In genomic region chr6:107720762-107721161, GRCh38 we compare ENCODE assay signal across 21 cellular contexts.
A peak's percentile ranks its signal among the peaks of the same experiment; 100 is the strongest.
DNase-seq lines count a peak whose midpoint lies in the region; ATAC-seq and TF ChIP-seq lines count a peak whose summit lies in the region.
"Had no signal": no experiment of that assay in that cellular context is flagged by ENCODE, and none has a peak within 500 bp of the region (broad histone marks: within the 10 kb centered on the region; RNA-seq: fewer than 3 reads in every experiment).

No MANE protein-coding gene starts in this region.

- CTCF ChIA-PET in activated CD4-positive, alpha-beta T cell treated with anti-CD3 and anti-CD28 coated beads, Interleukin-2, amount 10 ng/mL, durations not matched to agents 7 days and 5 days (lab: Charles Lee), result interaction anchor here (1.5 kb wide), 1 partner anchor 31 kb away, joined by 3 read pairs; no protein-coding TSS in a partner anchor
- CTCF ChIA-PET in CD4-positive, alpha-beta T cell (lab: Charles Lee), result interaction anchor here (1.1 kb wide), 1 partner anchor 146 kb away, joined by 5 read pairs; no protein-coding TSS in a partner anchor
- CTCF ChIA-PET in activated CD8-positive, alpha-beta T cell treated with anti-CD3 and anti-CD28 coated beads, Interleukin-2, amount 10 ng/mL, durations not matched to agents 7 days and 5 days (lab: Charles Lee), result interaction anchor here (0.7 to 2.9 kb wide), 4 partner anchors 8 to 146 kb away, joined by 3 to 8 read pairs (median 5); no protein-coding TSS in a partner anchor
- CTCF ChIA-PET in naive thymus-derived CD4-positive, alpha-beta T cell (lab: Charles Lee), result interaction anchor here (2.3 kb wide), 1 partner anchor 127 kb away, joined by 8 read pairs; no protein-coding TSS in a partner anchor

- peaks cover 0 to 35% (median 23%) of the 10 kb centered on the region in 3 experiments for H3K36me3 ChIP-seq in naive thymus-derived CD4-positive, alpha-beta T cell (ENCODE audit: control insufficient read depth in 2 of 3, insufficient read depth in 3 of 3, low read length in 3 of 3)
- H3K36me3 ChIP-seq in SJCRH30 (no peaks in the 10 kb centered on the region), ascending aorta (no peaks in the 10 kb centered on the region)
- H3K36me3 ChIP-seq: HAP-1 had no signal

- H3K27ac Mint-ChIP-seq in activated CD4-positive, alpha-beta T cell treated with anti-CD3 and anti-CD28 coated beads, Interleukin-2, amount 10 ng/mL, durations not matched to agents 7 days and 5 days, result peak overlapping the region; percentile 16
- peak overlapping the region; percentile 91 for H3K27ac Mint-ChIP-seq in CD4-positive, alpha-beta T cell
- peak overlapping the region; percentile 55 for H3K27ac Mint-ChIP-seq in activated CD8-positive, alpha-beta T cell treated with anti-CD3 and anti-CD28 coated beads, Interleukin-2, amount 10 ng/mL, durations not matched to agents 7 days and 5 days
- peak overlapping the region in 8 of 9 donors; percentile 61 to 96 (median 83) for H3K27ac Mint-ChIP-seq in naive thymus-derived CD4-positive, alpha-beta T cell
- H3K27ac Mint-ChIP-seq: CD14-positive monocyte had no signal

- POLR2A ChIA-PET in activated CD4-positive, alpha-beta T cell treated with anti-CD3 and anti-CD28 coated beads, Interleukin-2, amount 10 ng/mL, durations not matched to agents 7 days and 5 days (lab: Charles Lee), result no interaction called here
- POLR2A ChIA-PET in CD4-positive, alpha-beta T cell (lab: Charles Lee), result interaction anchor here (2.3 kb wide), 1 partner anchor 12 kb away, joined by 4 read pairs; no protein-coding TSS in a partner anchor
- POLR2A ChIA-PET in activated CD8-positive, alpha-beta T cell treated with anti-CD3 and anti-CD28 coated beads, Interleukin-2, amount 10 ng/mL, durations not matched to agents 7 days and 5 days (lab: Charles Lee), result interaction anchor here (0.6 to 1.3 kb wide), 2 partner anchors 10 to 35 kb away, joined by 5 read pairs; no protein-coding TSS in a partner anchor
- POLR2A ChIA-PET in naive thymus-derived CD4-positive, alpha-beta T cell (lab: Charles Lee), result interaction anchor here (0.6 kb wide), 1 partner anchor 10 kb away, joined by 3 read pairs; no protein-coding TSS in a partner anchor

- H3K27me3 ChIP-seq in CD4-positive, alpha-beta T cell (ENCODE audit: control insufficient read depth, insufficient read depth, low read length), result no peaks in the 10 kb centered on the region
- no peaks in the 10 kb centered on the region for H3K27me3 ChIP-seq in naive thymus-derived CD4-positive, alpha-beta T cell (ENCODE audit: control insufficient read depth in 2 of 2, insufficient read depth in 2 of 2, low read length in 2 of 2)
- H3K27me3 ChIP-seq in SJCRH30, result no peaks in the 10 kb centered on the region
- H3K27me3 ChIP-seq in ascending aorta, result no peaks in the 10 kb centered on the region

- H3K4me1 Mint-ChIP-seq in activated CD4-positive, alpha-beta T cell treated with anti-CD3 and anti-CD28 coated beads, Interleukin-2, amount 10 ng/mL, durations not matched to agents 7 days and 5 days, result peaks cover 69% of the 10 kb centered on the region
- H3K4me1 Mint-ChIP-seq in CD4-positive, alpha-beta T cell (ENCODE audit: low read depth), result peaks cover 76% of the 10 kb centered on the region
- peaks cover 57% of the 10 kb centered on the region for H3K4me1 Mint-ChIP-seq in activated CD8-positive, alpha-beta T cell treated with anti-CD3 and anti-CD28 coated beads, Interleukin-2, amount 10 ng/mL, durations not matched to agents 7 days and 5 days (ENCODE audit: low read depth)
- peaks cover 43 to 91% (median 76%) of the 10 kb centered on the region in 7 donors for H3K4me1 Mint-ChIP-seq in naive thymus-derived CD4-positive, alpha-beta T cell

- no peak for TF ChIP-seq CTCF in CD4-positive, alpha-beta T cell (IDR thresholded peaks at IDR 0.05)
- no peak for TF ChIP-seq CTCF in ascending aorta (IDR thresholded peaks at IDR 0.05)

- H3K9me3 ChIP-seq in CD4-positive, alpha-beta T cell (ENCODE audit: control insufficient read depth, low read length), result no peaks in the 10 kb centered on the region
- no peaks in the 10 kb centered on the region for H3K9me3 ChIP-seq in naive thymus-derived CD4-positive, alpha-beta T cell (ENCODE audit: control insufficient read depth in 2 of 3, low read length in 3 of 3)
- H3K9me3 ChIP-seq in SJCRH30 (replicated peaks), result no peaks in the 10 kb centered on the region
- no peaks in the 10 kb centered on the region for H3K9me3 ChIP-seq in ascending aorta
- H3K9me3 ChIP-seq: HAP-1 had no signal

- H3K4me3 Mint-ChIP-seq in activated CD4-positive, alpha-beta T cell treated with anti-CD3 and anti-CD28 coated beads, Interleukin-2, amount 10 ng/mL, durations not matched to agents 7 days and 5 days, result no peak overlapping the region
- H3K4me3 Mint-ChIP-seq in CD4-positive, alpha-beta T cell, result no peak overlapping the region
- no peak overlapping the region for H3K4me3 Mint-ChIP-seq in activated CD8-positive, alpha-beta T cell treated with anti-CD3 and anti-CD28 coated beads, Interleukin-2, amount 10 ng/mL, durations not matched to agents 7 days and 5 days
- H3K4me3 Mint-ChIP-seq in naive thymus-derived CD4-positive, alpha-beta T cell, result peak overlapping the region in 3 of 10 donors; percentile 34 to 49 (median 43)
- H3K4me3 Mint-ChIP-seq: CD14-positive monocyte had no signal

- no peaks in the 10 kb centered on the region for H3K27me3 Mint-ChIP-seq in activated CD4-positive, alpha-beta T cell treated with anti-CD3 and anti-CD28 coated beads, Interleukin-2, amount 10 ng/mL, durations not matched to agents 7 days and 5 days
- no peaks in the 10 kb centered on the region for H3K27me3 Mint-ChIP-seq in CD4-positive, alpha-beta T cell
- no peaks in the 10 kb centered on the region for H3K27me3 Mint-ChIP-seq in activated CD8-positive, alpha-beta T cell treated with anti-CD3 and anti-CD28 coated beads, Interleukin-2, amount 10 ng/mL, durations not matched to agents 7 days and 5 days (ENCODE audit: low read depth)
- H3K27me3 Mint-ChIP-seq in naive thymus-derived CD4-positive, alpha-beta T cell, result peaks cover 0 to 12% (median 0%) of the 10 kb centered on the region in 5 donors

- H3K4me3 ChIP-seq in naive thymus-derived CD4-positive, alpha-beta T cell (ENCODE audit: low read length), result no peak overlapping the region
- H3K4me3 ChIP-seq in SJCRH30 (no peak overlapping the region), ascending aorta (no peak overlapping the region)
- H3K4me3 ChIP-seq: GM23248, HAP-1 had no signal

- peaks cover 13% of the 10 kb centered on the region for H3K9me3 Mint-ChIP-seq in activated CD4-positive, alpha-beta T cell treated with anti-CD3 and anti-CD28 coated beads, Interleukin-2, amount 10 ng/mL, durations not matched to agents 7 days and 5 days
- no peaks in the 10 kb centered on the region for H3K9me3 Mint-ChIP-seq in CD4-positive, alpha-beta T cell
- H3K9me3 Mint-ChIP-seq in activated CD8-positive, alpha-beta T cell treated with anti-CD3 and anti-CD28 coated beads, Interleukin-2, amount 10 ng/mL, durations not matched to agents 7 days and 5 days (ENCODE audit: insufficient read depth), result no peaks in the 10 kb centered on the region
- peaks cover 0 to 8% (median 0%) of the 10 kb centered on the region in 11 donors for H3K9me3 Mint-ChIP-seq in naive thymus-derived CD4-positive, alpha-beta T cell

- peaks cover 66% of the 10 kb centered on the region for H3K36me3 Mint-ChIP-seq in activated CD4-positive, alpha-beta T cell treated with anti-CD3 and anti-CD28 coated beads, Interleukin-2, amount 10 ng/mL, durations not matched to agents 7 days and 5 days (ENCODE audit: low read depth)
- H3K36me3 Mint-ChIP-seq in CD4-positive, alpha-beta T cell (ENCODE audit: low read depth), result peaks cover 77% of the 10 kb centered on the region
- H3K36me3 Mint-ChIP-seq in activated CD8-positive, alpha-beta T cell treated with anti-CD3 and anti-CD28 coated beads, Interleukin-2, amount 10 ng/mL, durations not matched to agents 7 days and 5 days (ENCODE audit: low read depth), result peaks cover 58% of the 10 kb centered on the region
- H3K36me3 Mint-ChIP-seq in naive thymus-derived CD4-positive, alpha-beta T cell, result peaks cover 5 to 53% (median 43%) of the 10 kb centered on the region in 5 donors
- H3K36me3 Mint-ChIP-seq: CD14-positive monocyte had no signal

- intact Hi-C loops in CD4-positive, alpha-beta T cell (cut with DNase I, micrococcal nuclease), result no loop called here
- intact Hi-C loops in naive thymus-derived CD4-positive, alpha-beta T cell (cut with micrococcal nuclease), result no loop called here
- intact Hi-C loops in ascending aorta (cut with DNase I), result no loop called here

- peak overlapping the region; percentile 11 for H3K27ac ChIP-seq in CD4-positive, alpha-beta T cell (ENCODE audit: low read depth, low read length)
- H3K27ac ChIP-seq in naive thymus-derived CD4-positive, alpha-beta T cell (ENCODE audit: low read depth, low read length), result no peak overlapping the region
- no peak overlapping the region for H3K27ac ChIP-seq in SJCRH30
- H3K27ac ChIP-seq in ascending aorta, result no peak overlapping the region
- H3K27ac ChIP-seq: GM23248 had no signal

- ATAC-seq in CD4-positive, alpha-beta T cell (ENCODE audit: poor library complexity), result no peak
- no peak for ATAC-seq in activated CD8-positive, alpha-beta T cell treated with anti-CD3 and anti-CD28 coated beads, Interleukin-2, amount 10 ng/mL, durations not matched to agents 7 days and 5 days
- ATAC-seq in naive thymus-derived CD4-positive, alpha-beta T cell, result no peak
- no peak for ATAC-seq in HG03342 (IDR thresholded peaks at IDR 0.05; ENCODE audit: unreplicated experiment)

- no peak for DNase-seq in activated CD4-positive, alpha-beta T cell treated with anti-CD3 and anti-CD28 coated beads, Interleukin-2, amount 10 ng/mL, durations not matched to agents 7 days and 5 days
- DNase-seq in activated CD4-positive, alpha-beta T cell treated with anti-CD3 and anti-CD28 coated beads, Interleukin-2, amount 50 U/mL, for 1 hour, result no peak
- DNase-seq in CD4-positive, alpha-beta T cell, result no peak
- DNase-seq in activated CD8-positive, alpha-beta T cell treated with anti-CD3 and anti-CD28 coated beads, Interleukin-2, amount 10 ng/mL, durations not matched to agents 7 days and 5 days, result no peak
- DNase-seq in naive thymus-derived CD4-positive, alpha-beta T cell, result no peak
- DNase-seq in SJCRH30 (no peak), ascending aorta (ENCODE audit: low spot score in 2 of 2) (no peak)
- DNase-seq: 8988T, DMS153, GF-D8, GM23248, KG1, NCI-H1105 treated with DMSO at 0.1 percent for 48 hours, NCI-H187, NCI-H2107, NCI-H510A treated with DMSO at 0.1 percent for 48 hours, NCI-H82, OCI-M1 had no signal

- peaks cover 47 to 48% of the 10 kb centered on the region in 2 donors for H3K4me1 ChIP-seq in naive thymus-derived CD4-positive, alpha-beta T cell (ENCODE audit: control insufficient read depth in 2 of 2, insufficient read depth in 2 of 2, low read length in 2 of 2)
- H3K4me1 ChIP-seq in SJCRH30 (no peaks in the 10 kb centered on the region), ascending aorta (no peaks in the 10 kb centered on the region)
- H3K4me1 ChIP-seq: HAP-1 had no signal

Comparison
In these comparisons a context has a peak if more than half of its experiments do, and no peak if none do; other contexts are left out.
1. H3K27ac Mint-ChIP-seq: peak in every context shown above with its lines; median percentile 91 in CD4-positive, alpha-beta T cell; 83 in naive thymus-derived CD4-positive, alpha-beta T cell; 55 in activated CD8-positive, alpha-beta T cell treated with anti-CD3 and anti-CD28 coated beads, Interleukin-2, amount 10 ng/mL, durations not matched to agents 7 days and 5 days; 16 in activated CD4-positive, alpha-beta T cell treated with anti-CD3 and anti-CD28 coated beads, Interleukin-2, amount 10 ng/mL, durations not matched to agents 7 days and 5 days.